ENCODE assay signal across 18 cellular contexts in the genomic region with DNA sequence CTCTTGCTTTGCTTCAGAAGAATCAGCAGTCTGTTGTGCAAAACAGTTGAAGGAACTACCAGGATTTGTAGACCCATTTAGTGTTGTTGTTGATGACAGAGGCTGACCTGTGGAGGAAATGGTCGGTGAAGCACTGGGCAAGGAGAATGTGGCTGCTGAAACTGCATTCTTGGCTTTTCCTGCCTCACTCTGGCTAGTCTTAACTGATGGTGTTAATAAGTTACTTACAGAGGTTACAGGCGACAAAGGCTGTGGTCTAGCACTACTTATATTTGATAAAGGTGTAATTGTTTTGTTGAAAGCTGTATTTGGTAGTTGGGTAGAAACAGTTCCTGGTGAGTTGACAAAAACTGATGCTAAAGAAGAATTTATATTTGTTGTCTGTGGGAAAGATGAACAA. TPM values are rescaled to one million over a fixed set of nuclear protein-coding genes. Genes with fewer than 3 reads are reported as not detected.
DNase-seq lines count a peak whose midpoint lies in the region; ATAC-seq and TF ChIP-seq lines count a peak whose summit lies in the region.
"Had no signal": no experiment of that assay in that cellular context is flagged by ENCODE, and none has a peak within 500 bp of the region (broad histone marks: within the 10 kb centered on the region; RNA-seq: fewer than 3 reads in every experiment).

No MANE protein-coding gene starts in this region.

- no peaks in the 10 kb centered on the region for H3K9me3 ChIP-seq in mucosa of descending colon
- H3K9me3 ChIP-seq: HAP-1, transverse colon had no signal

- peaks cover 38% of the 10 kb centered on the region for H3K36me3 Mint-ChIP-seq in activated CD4-positive, alpha-beta T cell treated with anti-CD3 and anti-CD28 coated beads for 36 hours (ENCODE audit: low read depth)
- H3K36me3 Mint-ChIP-seq in activated CD4-positive, alpha-beta T cell treated with anti-CD3 and anti-CD28 coated beads, Interleukin-2, amount 10 ng/mL, durations not matched to agents 7 days and 5 days (ENCODE audit: low read depth) = peaks cover 41% of the 10 kb centered on the region

- H3K27ac Mint-ChIP-seq in activated CD4-positive, alpha-beta T cell treated with anti-CD3 and anti-CD28 coated beads for 36 hours = peak overlapping the region; percentile 27
- H3K27ac Mint-ChIP-seq in activated CD4-positive, alpha-beta T cell treated with anti-CD3 and anti-CD28 coated beads, Interleukin-2, amount 10 ng/mL, durations not matched to agents 7 days and 5 days = no peak overlapping the region

- TF ChIP-seq CTCF in mucosa of descending colon (IDR thresholded peaks at IDR 0.05) = no peak

- POLR2A ChIA-PET in activated CD4-positive, alpha-beta T cell treated with anti-CD3 and anti-CD28 coated beads for 36 hours (lab: Charles Lee) = no interaction called here
- POLR2A ChIA-PET in activated CD4-positive, alpha-beta T cell treated with anti-CD3 and anti-CD28 coated beads, Interleukin-2, amount 10 ng/mL, durations not matched to agents 7 days and 5 days (lab: Charles Lee) = no interaction called here

- intact Hi-C loops in activated CD4-positive, alpha-beta T cell treated with anti-CD3 and anti-CD28 coated beads for 36 hours (cut with DNase I, micrococcal nuclease) = no loop called here
- intact Hi-C loops in mucosa of descending colon (cut with DNase I, micrococcal nuclease) = no loop called here

- no peak overlapping the region for H3K4me3 ChIP-seq in mucosa of descending colon
- H3K4me3 ChIP-seq: HAP-1, transverse colon had no signal

- H3K9me3 Mint-ChIP-seq in activated CD4-positive, alpha-beta T cell treated with anti-CD3 and anti-CD28 coated beads for 36 hours (ENCODE audit: low read depth) = no peaks in the 10 kb centered on the region
- no peaks in the 10 kb centered on the region for H3K9me3 Mint-ChIP-seq in activated CD4-positive, alpha-beta T cell treated with anti-CD3 and anti-CD28 coated beads, Interleukin-2, amount 10 ng/mL, durations not matched to agents 7 days and 5 days

- ATAC-seq in activated CD4-positive, alpha-beta T cell treated with anti-CD3 and anti-CD28 coated beads for 36 hours = no peak
- ATAC-seq in GM21381 (IDR thresholded peaks at IDR 0.05; ENCODE audit: unreplicated experiment) (peak; percentile 53), mucosa of descending colon (peak; percentile 65), HG03520 (IDR thresholded peaks at IDR 0.05; ENCODE audit: unreplicated experiment) (no peak)

- no peaks in the 10 kb centered on the region for H3K4me1 ChIP-seq in mucosa of descending colon (ENCODE audit: low read depth)
- H3K4me1 ChIP-seq: HAP-1, transverse colon had no signal

- H3K4me3 Mint-ChIP-seq in activated CD4-positive, alpha-beta T cell treated with anti-CD3 and anti-CD28 coated beads for 36 hours = no peak overlapping the region
- H3K4me3 Mint-ChIP-seq in activated CD4-positive, alpha-beta T cell treated with anti-CD3 and anti-CD28 coated beads, Interleukin-2, amount 10 ng/mL, durations not matched to agents 7 days and 5 days = no peak overlapping the region

- CTCF ChIA-PET in activated CD4-positive, alpha-beta T cell treated with anti-CD3 and anti-CD28 coated beads for 36 hours (lab: Charles Lee) = no interaction called here
- CTCF ChIA-PET in activated CD4-positive, alpha-beta T cell treated with anti-CD3 and anti-CD28 coated beads, Interleukin-2, amount 10 ng/mL, durations not matched to agents 7 days and 5 days (lab: Charles Lee) = interaction anchor here (0.6 kb wide), 1 partner anchor 65 kb away, joined by 3 read pairs; no protein-coding TSS in a partner anchor

- no peak for DNase-seq in activated CD4-positive, alpha-beta T cell treated with anti-CD3 and anti-CD28 coated beads for 36 hours
- no peak for DNase-seq in activated CD4-positive, alpha-beta T cell treated with anti-CD3 and anti-CD28 coated beads, Interleukin-2, amount 10 ng/mL, durations not matched to agents 7 days and 5 days
- DNase-seq in HK-2 (ENCODE audit: unreplicated experiment) (peak; percentile 5), mucosa of descending colon (no peak), NCI-H1417 treated with DMSO at 0.1 percent for 48 hours (lab: John Stamatoyannopoulos, UW) (no peak), SW 1271 (lab: John Stamatoyannopoulos, UW) (no peak)
- DNase-seq: activated effector memory CD4-positive, alpha-beta T cell treated with Interleukin-2 at 50 U/mL for 16 hours; effector CD4-positive, alpha-beta T cell; Karpas-422; NCI-H1694; stimulated activated CD8-positive, alpha-beta memory T cell treated with anti-CD3 and anti-CD28 coated beads, Interleukin-4, amount 100 ng/mL, for 48 hours; transverse colon had no signal

- no peaks in the 10 kb centered on the region for H3K36me3 ChIP-seq in mucosa of descending colon (ENCODE audit: low read depth)

- peaks cover 11% of the 10 kb centered on the region for H3K4me1 Mint-ChIP-seq in activated CD4-positive, alpha-beta T cell treated with anti-CD3 and anti-CD28 coated beads for 36 hours
- no peaks in the 10 kb centered on the region for H3K4me1 Mint-ChIP-seq in activated CD4-positive, alpha-beta T cell treated with anti-CD3 and anti-CD28 coated beads, Interleukin-2, amount 10 ng/mL, durations not matched to agents 7 days and 5 days

- no peaks in the 10 kb centered on the region for H3K27me3 Mint-ChIP-seq in activated CD4-positive, alpha-beta T cell treated with anti-CD3 and anti-CD28 coated beads for 36 hours
- H3K27me3 Mint-ChIP-seq in activated CD4-positive, alpha-beta T cell treated with anti-CD3 and anti-CD28 coated beads, Interleukin-2, amount 10 ng/mL, durations not matched to agents 7 days and 5 days = no peaks in the 10 kb centered on the region

RNA-seq across cellular contexts. Expression of a gene that starts 31.5 kb away (rescaled TPM):
- total RNA-seq in activated CD4-positive, alpha-beta T cell treated with anti-CD3 and anti-CD28 coated beads for 36 hours = not detected
- not detected for total RNA-seq in activated CD4-positive, alpha-beta T cell treated with anti-CD3 and anti-CD28 coated beads, Interleukin-2, amount 10 ng/mL, durations not matched to agents 7 days and 5 days
- total RNA-seq in mucosa of descending colon = not detected
- total RNA-seq: fibroblast of villous mesenchyme, NCI-H460, pulmonary artery endothelial cell, transverse colon had no signal

Comparison
In these comparisons a context has a peak if more than half of its experiments do, and no peak if none do; other contexts are left out.
1. ATAC-seq: peak in GM21381 (single experiment) and mucosa of descending colon (single experiment); none in activated CD4-positive, alpha-beta T cell treated with anti-CD3 and anti-CD28 coated beads for 36 hours (single experiment) and HG03520 (single experiment).